8 cellular contexts compared by ENCODE assay signal in genomic region chr17:68511254-68511670, GRCh38. TPM values are rescaled to one million over a fixed set of nuclear protein-coding genes. Genes with fewer than 3 reads are reported as not detected.
A peak's percentile ranks its signal among the peaks of the same experiment; 100 is the strongest.
DNase-seq lines count a peak whose midpoint lies in the region; ATAC-seq and TF ChIP-seq lines count a peak whose summit lies in the region.

No MANE protein-coding gene starts in this region.

- peaks cover 21% of the 10 kb centered on the region for H3K4me1 ChIP-seq in rectal smooth muscle tissue (ENCODE audit: control insufficient read depth, insufficient read depth, low read length)

- peak overlapping the region; percentile 87 for H3K4me3 ChIP-seq in rectal smooth muscle tissue (ENCODE audit: low read length)

- DNase-seq in NCI-H2227 treated with DMSO at 0.1 percent for 48 hours (lab: John Stamatoyannopoulos, UW) (peak; percentile 61), NCI-H2227 (lab: John Stamatoyannopoulos, UW; ENCODE audit: unreplicated experiment) (no peak), fibroblast of peridontal ligament (ENCODE audit: extremely low read depth) (peak; percentile 45), NCI-H187 treated with DMSO at 0.1 percent for 48 hours (lab: John Stamatoyannopoulos, UW) (no peak), dermis blood vessel endothelial cell (no peak)

- H3K9ac ChIP-seq in rectal smooth muscle tissue (ENCODE audit: low read length): no peak overlapping the region

- peaks cover 2% of the 10 kb centered on the region for H3K36me3 ChIP-seq in rectal smooth muscle tissue (ENCODE audit: control insufficient read depth, insufficient read depth, low read length)

- no peaks in the 10 kb centered on the region for H3K27me3 ChIP-seq in rectal smooth muscle tissue (ENCODE audit: control insufficient read depth, insufficient read depth, low read length)

- H3K27ac ChIP-seq in rectal smooth muscle tissue (ENCODE audit: low read depth, low read length): peak overlapping the region; percentile 97

- no peak for ATAC-seq in SK-N-SH treated with all-trans-retinoic acid at 6 μM for 48 hours
- no peak for ATAC-seq in HG02623 (IDR thresholded peaks at IDR 0.05; ENCODE audit: unreplicated experiment)

TF ChIP-seq in SK-N-SH treated with all-trans-retinoic acid at 6 μM for 48 hours, 23 proteins besides CTCF, POLR2A, EP300 and RAD21:
- TF ChIP-seq ARNTL (CRISPR knock-in tag; IDR thresholded peaks at IDR 0.05; ENCODE audit: borderline replicate concordance, low read depth) (no peak), OSR1 (CRISPR knock-in tag; IDR thresholded peaks at IDR 0.05) (no peak), TCF4 (CRISPR knock-in tag; IDR thresholded peaks at IDR 0.05; ENCODE audit: borderline replicate concordance) (no peak), SNAI2 (CRISPR knock-in tag; IDR thresholded peaks at IDR 0.05) (no peak), ZFP3 (CRISPR knock-in tag; IDR thresholded peaks at IDR 0.05) (peak; percentile 72), TOX (CRISPR knock-in tag; IDR thresholded peaks at IDR 0.05; ENCODE audit: borderline replicate concordance) (no peak)

RNA-seq across cellular contexts. Expression of gene PRKAR1A, which starts 1.0 kb away (rescaled TPM):
- 403 and 572 TPM in 2 replicates for total RNA-seq in dermis blood vessel endothelial cell

RNA-seq across cellular contexts. Expression of gene WIPI1, which starts 54.0 kb away (rescaled TPM):
- total RNA-seq in dermis blood vessel endothelial cell: 60.2 and 65.5 TPM in 2 replicates

Comparison
In these comparisons a context has a peak if more than half of its experiments do, and no peak if none do; other contexts are left out.
1. DNase-seq: peak in NCI-H2227 treated with DMSO at 0.1 percent for 48 hours (single experiment) and fibroblast of peridontal ligament (single experiment); none in NCI-H2227 (single experiment), NCI-H187 treated with DMSO at 0.1 percent for 48 hours (single experiment) and dermis blood vessel endothelial cell (single experiment).